In genomic region chr17:40091691-40092397, GRCh38 we compare ENCODE assay signal across 11 cellular contexts. TPM values are rescaled to one million over a fixed set of nuclear protein-coding genes. Genes with fewer than 3 reads are reported as not detected.
DNase-seq lines count a peak whose midpoint lies in the region; ATAC-seq lines count a peak whose summit lies in the region.
"Had no signal": no experiment of that assay in that cellular context is flagged by ENCODE, and none has a peak within 500 bp of the region (broad histone marks: within the 10 kb centered on the region; RNA-seq: fewer than 3 reads in every experiment).

No MANE protein-coding gene starts in this region.

- H3K27me3 Mint-ChIP-seq in activated CD4-positive, alpha-beta T cell treated with anti-CD3 and anti-CD28 coated beads, Interleukin-2, amount 10 ng/mL, durations not matched to agents 24 days and 14 days, result no peaks in the 10 kb centered on the region
- H3K27me3 Mint-ChIP-seq: stimulated activated memory B cell treated with anti-CD40 and anti-IgM and Interleukin-4, amounts not matched to agents 10 μg/mL and 1 μg/mL and 100 μg/mL, for 72 hours had no signal

- intact Hi-C loops in Right ventricle myocardium inferior (cut with DNase I), result no loop called here
- intact Hi-C loops in cardiac septum (cut with DNase I), result no loop called here
- intact Hi-C loops in activated CD4-positive, alpha-beta T cell treated with anti-CD3 and anti-CD28 coated beads, Interleukin-2, amount 10 ng/mL, durations not matched to agents 24 days and 14 days (cut with micrococcal nuclease), result no loop called here

- peaks cover 37% of the 10 kb centered on the region for H3K36me3 Mint-ChIP-seq in activated CD4-positive, alpha-beta T cell treated with anti-CD3 and anti-CD28 coated beads, Interleukin-2, amount 10 ng/mL, durations not matched to agents 24 days and 14 days (ENCODE audit: low read depth)

- peak overlapping the region; percentile 64 for H3K18ac ChIP-seq in neuronal stem cell (ENCODE audit: low read length)

- H2BK120ac ChIP-seq in neuronal stem cell (ENCODE audit: low read depth, low read length), result no peak overlapping the region

- H3K4ac ChIP-seq in neuronal stem cell (ENCODE audit: low read length), result no peak overlapping the region

- no peak overlapping the region for H3K14ac ChIP-seq in neuronal stem cell (ENCODE audit: low read length)

- peak overlapping the region; percentile 46 for H2AK5ac ChIP-seq in neuronal stem cell (ENCODE audit: low read depth, low read length)

- H4K8ac ChIP-seq in neuronal stem cell (ENCODE audit: low read depth, low read length), result no peak overlapping the region

- no peak overlapping the region for H3K27ac ChIP-seq in neuronal stem cell (replicated peaks; ENCODE audit: low read length)

- DNase-seq in Right ventricle myocardium inferior (ENCODE audit: missing footprints) (no peak), cardiac septum (ENCODE audit: low spot score) (no peak), neuronal stem cell (ENCODE audit: low spot score) (no peak), NCI-H146 (lab: John Stamatoyannopoulos, UW) (no peak), KBM-7 (no peak)
- DNase-seq in activated CD4-positive, alpha-beta T cell treated with anti-CD3 and anti-CD28 coated beads, Interleukin-2, amount 10 ng/mL, durations not matched to agents 24 days and 14 days, result no peak
- DNase-seq: NCI-H1092, SHP77 treated with DMSO at 0.1 percent for 48 hours had no signal

- in situ Hi-C loops in KBM-7 (cut with MboI; ENCODE audit: low pct_unique_long_range_greater_than_20kb, low sequenced_read_pairs), result no loop called here

- no peak overlapping the region for H3K27ac Mint-ChIP-seq in activated CD4-positive, alpha-beta T cell treated with anti-CD3 and anti-CD28 coated beads, Interleukin-2, amount 10 ng/mL, durations not matched to agents 24 days and 14 days
- H3K27ac Mint-ChIP-seq: stimulated activated memory B cell treated with anti-CD40 and anti-IgM and Interleukin-4, amounts not matched to agents 10 μg/mL and 1 μg/mL and 100 μg/mL, for 72 hours had no signal

- H2AFZ ChIP-seq in neuronal stem cell (ENCODE audit: low read length), result no peak overlapping the region

- no peak overlapping the region for H2BK12ac ChIP-seq in neuronal stem cell (ENCODE audit: low read length)

- peak; percentile 4 for ATAC-seq in Right ventricle myocardium inferior
- ATAC-seq in esophagus mucosa, result peak; percentile 5
- ATAC-seq in HG03432 (IDR thresholded peaks at IDR 0.05; ENCODE audit: unreplicated experiment), result no peak
- ATAC-seq: stimulated activated memory B cell treated with anti-CD40 and anti-IgM and Interleukin-4, amounts not matched to agents 10 μg/mL and 1 μg/mL and 100 μg/mL, for 72 hours had no signal

- H4K91ac ChIP-seq in neuronal stem cell (ENCODE audit: low read depth, low read length, poor library complexity), result no peak overlapping the region

- no peaks in the 10 kb centered on the region for H3K27me3 ChIP-seq in neuronal stem cell (ENCODE audit: control insufficient read depth in 3 of 3, insufficient read depth in 3 of 3, low read depth in 1 of 3, low read length in 3 of 3)

- H3K4me3 Mint-ChIP-seq in activated CD4-positive, alpha-beta T cell treated with anti-CD3 and anti-CD28 coated beads, Interleukin-2, amount 10 ng/mL, durations not matched to agents 24 days and 14 days, result no peak overlapping the region
- H3K4me3 Mint-ChIP-seq: stimulated activated memory B cell treated with anti-CD40 and anti-IgM and Interleukin-4, amounts not matched to agents 10 μg/mL and 1 μg/mL and 100 μg/mL, for 72 hours had no signal

- H3K9me3 ChIP-seq in neuronal stem cell (replicated peaks in 1 of 2; ENCODE audit: control insufficient read depth in 2 of 2, insufficient read depth in 1 of 2, low read depth in 1 of 2, low read length in 2 of 2), result peaks cover 0 to 3% of the 10 kb centered on the region in 2 donors

- H2BK5ac ChIP-seq in neuronal stem cell (ENCODE audit: low read length), result no peak overlapping the region

- H2BK15ac ChIP-seq in neuronal stem cell (ENCODE audit: low read length), result peak overlapping the region; percentile 30

- H3K4me2 ChIP-seq in neuronal stem cell (ENCODE audit: insufficient read depth, low read length, poor library complexity, severe bottlenecking), result no peak overlapping the region

- H3K4me3 ChIP-seq in neuronal stem cell (ENCODE audit: low read length in 2 of 2), result no peak overlapping the region

- H3K9ac ChIP-seq in neuronal stem cell (ENCODE audit: low read depth, low read length, poor library complexity), result no peak overlapping the region

- H3K79me1 ChIP-seq in neuronal stem cell (ENCODE audit: low read depth, low read length), result peaks cover 1% of the 10 kb centered on the region

- no CpG with 5 or more reads among the region's 18 CpGs for WGBS in neuronal stem cell (ENCODE audit: extremely low coverage in 2 of 2, insufficient read length in 2 of 2, insufficient replicate concordance in 1 of 2), 2 donors

- no peak overlapping the region for H3K23ac ChIP-seq in neuronal stem cell (ENCODE audit: low read depth, low read length, poor library complexity)

- peaks cover 24% of the 10 kb centered on the region for H3K4me1 Mint-ChIP-seq in activated CD4-positive, alpha-beta T cell treated with anti-CD3 and anti-CD28 coated beads, Interleukin-2, amount 10 ng/mL, durations not matched to agents 24 days and 14 days

- H3K9me3 Mint-ChIP-seq in activated CD4-positive, alpha-beta T cell treated with anti-CD3 and anti-CD28 coated beads, Interleukin-2, amount 10 ng/mL, durations not matched to agents 24 days and 14 days, result no peaks in the 10 kb centered on the region
- H3K9me3 Mint-ChIP-seq: stimulated activated memory B cell treated with anti-CD40 and anti-IgM and Interleukin-4, amounts not matched to agents 10 μg/mL and 1 μg/mL and 100 μg/mL, for 72 hours had no signal

- H3K4me1 ChIP-seq in neuronal stem cell (ENCODE audit: control insufficient read depth in 2 of 2, insufficient read depth in 1 of 2, low read depth in 1 of 2, low read length in 2 of 2), result peaks cover 8 to 9% of the 10 kb centered on the region in 2 donors

- peaks cover 38 to 55% of the 10 kb centered on the region in 2 donors for H3K36me3 ChIP-seq in neuronal stem cell (replicated peaks in 1 of 2; ENCODE audit: control insufficient read depth in 2 of 2, insufficient read depth in 2 of 2, low read length in 2 of 2)

RNA-seq across cellular contexts. Expression of gene NR1D1, which starts 8.5 kb away (rescaled TPM):
- total RNA-seq in Right ventricle myocardium inferior, result 24.9 TPM
- 25.8 TPM for total RNA-seq in cardiac septum
- 14.6 TPM for total RNA-seq in esophagus mucosa
- 5.0 TPM for polyA plus RNA-seq in neuronal stem cell (2013, experiment 1 of 2)
- polyA plus RNA-seq in neuronal stem cell (2013, experiment 2 of 2), result 4.8 TPM
- 7.9 and 8.2 TPM in 2 replicates for total RNA-seq in activated CD4-positive, alpha-beta T cell treated with anti-CD3 and anti-CD28 coated beads, Interleukin-2, amount 10 ng/mL, durations not matched to agents 24 days and 14 days

RNA-seq across cellular contexts. Expression of gene THRA, which starts 29.1 kb away (rescaled TPM):
- 88.3 TPM for total RNA-seq in Right ventricle myocardium inferior
- total RNA-seq in cardiac septum, result 66.8 TPM
- 9.4 TPM for total RNA-seq in esophagus mucosa
- 13.2 TPM for polyA plus RNA-seq in neuronal stem cell (2013, experiment 1 of 2)
- polyA plus RNA-seq in neuronal stem cell (2013, experiment 2 of 2), result 13.2 TPM
- total RNA-seq in activated CD4-positive, alpha-beta T cell treated with anti-CD3 and anti-CD28 coated beads, Interleukin-2, amount 10 ng/mL, durations not matched to agents 24 days and 14 days, result 4.5 and 5.1 TPM in 2 replicates

RNA-seq across cellular contexts. Expression of gene MSL1, which starts 29.9 kb away (rescaled TPM):
- 51.4 TPM for total RNA-seq in Right ventricle myocardium inferior
- total RNA-seq in cardiac septum, result 53.7 TPM
- total RNA-seq in esophagus mucosa, result 36.1 TPM
- 106 TPM for polyA plus RNA-seq in neuronal stem cell (2013, experiment 1 of 2)
- 110 TPM for polyA plus RNA-seq in neuronal stem cell (2013, experiment 2 of 2)
- 92.7 and 98.5 TPM in 2 replicates for total RNA-seq in activated CD4-positive, alpha-beta T cell treated with anti-CD3 and anti-CD28 coated beads, Interleukin-2, amount 10 ng/mL, durations not matched to agents 24 days and 14 days

RNA-seq across cellular contexts. Expression of gene MED24, which starts 37.6 kb away (rescaled TPM):
- 53.9 TPM for total RNA-seq in Right ventricle myocardium inferior
- 56.4 TPM for total RNA-seq in cardiac septum
- total RNA-seq in esophagus mucosa, result 55.9 TPM
- 61.9 TPM for polyA plus RNA-seq in neuronal stem cell (2013, experiment 1 of 2)
- polyA plus RNA-seq in neuronal stem cell (2013, experiment 2 of 2), result 61.2 TPM
- 118 and 122 TPM in 2 replicates for total RNA-seq in activated CD4-positive, alpha-beta T cell treated with anti-CD3 and anti-CD28 coated beads, Interleukin-2, amount 10 ng/mL, durations not matched to agents 24 days and 14 days

RNA-seq across cellular contexts. Expression of gene CASC3, which starts 48.5 kb away (rescaled TPM):
- total RNA-seq in Right ventricle myocardium inferior (49.1 TPM), cardiac septum (54.8 TPM), esophagus mucosa (38.5 TPM)
- polyA plus RNA-seq in neuronal stem cell (2013, experiment 1 of 2), result 70.7 TPM
- polyA plus RNA-seq in neuronal stem cell (2013, experiment 2 of 2), result 70.5 TPM
- total RNA-seq in activated CD4-positive, alpha-beta T cell treated with anti-CD3 and anti-CD28 coated beads, Interleukin-2, amount 10 ng/mL, durations not matched to agents 24 days and 14 days, result 108 and 109 TPM in 2 replicates
